In genomic region chr7:27747969-27748368, GRCh38 we compare ENCODE assay signal across 20 cellular contexts. TPM values are rescaled to one million over a fixed set of nuclear protein-coding genes. Genes with fewer than 3 reads are reported as not detected.
DNase-seq lines count a peak whose midpoint lies in the region; ATAC-seq, FAIRE-seq and TF ChIP-seq lines count a peak whose summit lies in the region.
"Had no signal": no experiment of that assay in that cellular context is flagged by ENCODE, and none has a peak within 500 bp of the region (broad histone marks: within the 10 kb centered on the region; RNA-seq: fewer than 3 reads in every experiment).

No MANE protein-coding gene starts in this region.

- H3K27ac ChIP-seq in endodermal cell (ENCODE audit: low read depth, low read length), result no peak overlapping the region
- peak overlapping the region; percentile 8 for H3K27ac ChIP-seq in stomach smooth muscle (ENCODE audit: low read length)
- H3K27ac ChIP-seq: GM23248 had no signal

- TF ChIP-seq CTCF in Calu3 (IDR thresholded peaks at IDR 0.05; ENCODE audit: unreplicated experiment) (no peak), endodermal cell (conservative IDR thresholded peaks at IDR 0.05) (no peak), mucosa of descending colon (IDR thresholded peaks at IDR 0.05) (no peak)

- TF ChIP-seq POLR2A in H54 (IDR thresholded peaks at IDR 0.05; ENCODE audit: low read depth, low read length), result no peak

- peak; percentile 65 for FAIRE-seq in H54 (lab: Jason Lieb, UNC)
- FAIRE-seq: GM12878 had no signal

- no peaks in the 10 kb centered on the region for H3K27me3 ChIP-seq in endodermal cell (ENCODE audit: control insufficient read depth, insufficient read depth, low read length, poor library complexity, severe bottlenecking)
- no peaks in the 10 kb centered on the region for H3K27me3 ChIP-seq in stomach smooth muscle (ENCODE audit: control insufficient read depth in 1 of 2, insufficient read depth in 2 of 2, low read length in 2 of 2)

- H3K27me3 Mint-ChIP-seq in Calu3 (ENCODE audit: unreplicated experiment), result no peaks in the 10 kb centered on the region
- no peaks in the 10 kb centered on the region for H3K27me3 Mint-ChIP-seq in endodermal cell (ENCODE audit: insufficient read depth)
- H3K27me3 Mint-ChIP-seq: CD4-positive, alpha-beta T cell; IgD-negative memory B cell had no signal

- no peak overlapping the region for H3K4me3 Mint-ChIP-seq in Calu3 (ENCODE audit: low read depth, unreplicated experiment)
- no peak overlapping the region for H3K4me3 Mint-ChIP-seq in endodermal cell
- H3K4me3 Mint-ChIP-seq: CD4-positive, alpha-beta T cell; IgD-negative memory B cell had no signal

- 94 to 100% methylated on average over 2 of the region's 2 CpGs for WGBS in endodermal cell (ENCODE audit: insufficient coverage in 1 of 2, insufficient read length in 1 of 2), 2 experiments

- H3K36me3 ChIP-seq in endodermal cell (ENCODE audit: control insufficient read depth, insufficient read depth, low read length) (peaks cover 36% of the 10 kb centered on the region), stomach smooth muscle (ENCODE audit: control insufficient read depth in 2 of 2, insufficient read depth in 2 of 2, low read length in 2 of 2) (peaks cover 0 to 4% of the 10 kb centered on the region in 2 donors), mucosa of descending colon (ENCODE audit: low read depth) (no peaks in the 10 kb centered on the region)

- H3K27ac Mint-ChIP-seq in Calu3 (ENCODE audit: unreplicated experiment), result peak overlapping the region; percentile 28
- peak overlapping the region; percentile 18 for H3K27ac Mint-ChIP-seq in endodermal cell
- H3K27ac Mint-ChIP-seq: CD4-positive, alpha-beta T cell; IgD-negative memory B cell had no signal

- DNase-seq in Calu3 (no peak), H54 (ENCODE audit: insufficient read length, low spot score) (no peak), endodermal cell (no peak), mucosa of descending colon (no peak)
- DNase-seq in activated CD4-positive, CD25-positive, alpha-beta regulatory T cell (lab: John Stamatoyannopoulos, UW), result no peak
- DNase-seq in stimulated activated naive CD8-positive, alpha-beta T cell treated with anti-CD3 and anti-CD28 coated beads, Interleukin-15, Interleukin-2, amounts not matched to agents 100 U/mL and 50 U/mL, for 24 hours, result no peak
- DNase-seq: CD4-positive, alpha-beta T cell; COR-L47; DMS 273 treated with DMSO at 0.1 percent for 48 hours; DND-41; GM23248; NCI-H1417; NCI-H1694 treated with DMSO at 0.1 percent for 48 hours; NCI-H2081 treated with DMSO at 0.1 percent for 48 hours; NCI-H446; OCI-M1 had no signal

- intact Hi-C loops in Calu3 (cut with micrococcal nuclease; ENCODE audit: unreplicated experiment) (no loop called here), mucosa of descending colon (cut with DNase I, micrococcal nuclease) (no loop called here)

- H3K9me3 Mint-ChIP-seq in Calu3 (ENCODE audit: low read depth, unreplicated experiment), result no peaks in the 10 kb centered on the region
- no peaks in the 10 kb centered on the region for H3K9me3 Mint-ChIP-seq in endodermal cell
- H3K9me3 Mint-ChIP-seq: CD4-positive, alpha-beta T cell; IgD-negative memory B cell had no signal

- H3K4me1 Mint-ChIP-seq in Calu3 (ENCODE audit: low read depth, unreplicated experiment), result peaks cover 35% of the 10 kb centered on the region
- peaks cover 22% of the 10 kb centered on the region for H3K4me1 Mint-ChIP-seq in endodermal cell

- H3K4me1 ChIP-seq in endodermal cell (ENCODE audit: control insufficient read depth, insufficient read depth, low read length), result peaks cover 10% of the 10 kb centered on the region
- peaks cover 4% of the 10 kb centered on the region for H3K4me1 ChIP-seq in stomach smooth muscle (ENCODE audit: control insufficient read depth, insufficient read depth, low read length)
- peaks cover 12% of the 10 kb centered on the region for H3K4me1 ChIP-seq in mucosa of descending colon (ENCODE audit: low read depth)

- H3K9ac ChIP-seq in endodermal cell (ENCODE audit: extremely low read depth, low read length, poor library complexity, severe bottlenecking), result no peak overlapping the region
- H3K9ac ChIP-seq in stomach smooth muscle (ENCODE audit: low read length in 2 of 2), result peak overlapping the region in 1 of 2 donors; percentile 7
- H3K9ac ChIP-seq: GM23248 had no signal

- H3K9me3 ChIP-seq in endodermal cell (ENCODE audit: control insufficient read depth, low read length) (no peaks in the 10 kb centered on the region), stomach smooth muscle (ENCODE audit: control insufficient read depth in 2 of 2, low read length in 2 of 2) (no peaks in the 10 kb centered on the region), mucosa of descending colon (no peaks in the 10 kb centered on the region)

- ATAC-seq in mucosa of descending colon, result no peak
- no peak for ATAC-seq in stimulated activated naive CD8-positive, alpha-beta T cell treated with anti-CD3 and anti-CD28 coated beads, Interleukin-15, Interleukin-2, amounts not matched to agents 100 U/mL and 50 U/mL, for 24 hours
- ATAC-seq: GM12878, HCT116 had no signal

- BruUV-seq in Calu3 (replicated peaks; lab: Mats Ljungman, UMichigan), result no TSS peak

- peaks cover 47% of the 10 kb centered on the region for H3K36me3 Mint-ChIP-seq in Calu3 (ENCODE audit: insufficient read depth, unreplicated experiment)
- peaks cover 35% of the 10 kb centered on the region for H3K36me3 Mint-ChIP-seq in endodermal cell (ENCODE audit: low read depth)
- H3K36me3 Mint-ChIP-seq: IgD-negative memory B cell had no signal

- no peak overlapping the region for H3K4me3 ChIP-seq in endodermal cell (ENCODE audit: low read length)
- no peak overlapping the region for H3K4me3 ChIP-seq in stomach smooth muscle (ENCODE audit: low read length in 2 of 2)
- no peak overlapping the region for H3K4me3 ChIP-seq in mucosa of descending colon
- H3K4me3 ChIP-seq: GM12878, GM23248 had no signal

- CTCF ChIA-PET in Calu3 (lab: Charles Lee), result no interaction called here

RNA-seq across cellular contexts. Expression of gene TAX1BP1, which starts 8.0 kb away (rescaled TPM):
- total RNA-seq in Calu3 (2022) (190 TPM in 2 replicates), endodermal cell (100 to 1,000 TPM; 100 to 114 TPM), mucosa of descending colon (100 to 1,000 TPM; 115 to 163 (median 150) TPM)
- polyA plus RNA-seq in endodermal cell (2013, experiment 1 of 2), result 82.4 TPM
- polyA plus RNA-seq in endodermal cell (2013, experiment 2 of 2), result 89.1 TPM
